35 cellular contexts compared by ENCODE assay signal in the genomic region with DNA sequence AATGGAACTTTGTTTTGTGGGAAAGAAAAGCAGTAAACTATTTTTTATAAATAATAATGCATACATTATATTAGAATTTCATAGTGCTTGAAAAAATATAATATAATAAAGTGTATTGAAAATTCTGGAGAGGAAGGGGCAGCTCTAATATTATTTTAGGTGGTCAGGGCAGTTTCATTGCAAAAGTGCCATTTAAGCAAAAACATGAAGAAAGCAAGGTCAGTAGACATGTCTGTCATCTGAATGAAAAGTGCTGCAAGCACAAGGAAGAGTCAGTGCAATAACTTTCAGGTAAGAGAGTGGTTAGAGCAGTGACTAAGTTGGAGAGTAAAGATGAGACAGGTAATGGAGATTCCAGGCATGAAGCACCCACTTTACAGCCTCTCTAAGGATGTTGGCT.
"Had no signal": no experiment of that assay in that cellular context is flagged by ENCODE, and none has a peak within 500 bp of the region (broad histone marks: within the 10 kb centered on the region; RNA-seq: fewer than 3 reads in every experiment).

No MANE protein-coding gene starts in this region.

- H3K4me3 ChIP-seq: MG63 had no signal

- DNase-seq: Karpas-422, Kasumi-1, MG63, MM.1S, MV-4-11, NCI-H1048, NCI-H1092, NCI-H1092 treated with DMSO at 0.1 percent for 48 hours, NCI-H1105, NCI-H1105 treated with DMSO at 0.1 percent for 48 hours, NCI-H1417, NCI-H1417 treated with DMSO at 0.1 percent for 48 hours, NCI-H1436, NCI-H1436 treated with DMSO at 0.1 percent for 48 hours, NCI-H146, NCI-H1694, NCI-H1694 treated with DMSO at 0.1 percent for 48 hours, NCI-H187, NCI-H187 treated with DMSO at 0.1 percent for 48 hours, NCI-H1930, NCI-H2029, NCI-H2029 treated with DMSO at 0.1 percent for 48 hours, NCI-H2081, NCI-H2081 treated with DMSO at 0.1 percent for 48 hours, NCI-H2107, NCI-H2171, NCI-H2171 treated with DMSO at 0.1 percent for 48 hours, NCI-H2227 treated with DMSO at 0.1 percent for 48 hours, NCI-H226, NCI-H345, NCI-H446, NCI-H446 treated with DMSO at 0.1 percent for 48 hours, NCI-H510A, NCI-H510A treated with DMSO at 0.1 percent for 48 hours, NCI-H524 had no signal

- H3K9me3 ChIP-seq: MG63 had no signal

- H3K27me3 ChIP-seq: MG63 had no signal

- H3K36me3 ChIP-seq: MG63 had no signal
